ENCODE assay signal across 17 cellular contexts in genomic region chr18:36511791-36512352, GRCh38.
DNase-seq lines count a peak whose midpoint lies in the region; ATAC-seq and TF ChIP-seq lines count a peak whose summit lies in the region.
"Had no signal": no experiment of that assay in that cellular context is flagged by ENCODE, and none has a peak within 500 bp of the region (broad histone marks: within the 10 kb centered on the region; RNA-seq: fewer than 3 reads in every experiment).

No MANE protein-coding gene starts in this region.

- ATAC-seq in Right ventricle myocardium inferior (peak; percentile 52), heart left ventricle (peak; percentile 27 to 69 (median 44)), aorta (ENCODE audit: low FRiP score) (no peak), GM18870 (IDR thresholded peaks at IDR 0.05; ENCODE audit: unreplicated experiment) (no peak), HG03108 (IDR thresholded peaks at IDR 0.05; ENCODE audit: unreplicated experiment) (no peak)
- ATAC-seq: activated T-cell treated with anti-CD3 and anti-CD28 coated beads, Interleukin-2, amount 50 U/mL, for 72 hours; T-cell had no signal

- H3K4me3 ChIP-seq in heart left ventricle (no peak overlapping the region), aorta (ENCODE audit: low read length in 2 of 2) (no peak overlapping the region)
- H3K4me3 ChIP-seq: dorsolateral prefrontal cortex, PC-9, upper lobe of left lung had no signal

- H3K36me3 ChIP-seq in heart left ventricle (no peaks in the 10 kb centered on the region), aorta (ENCODE audit: control insufficient read depth in 1 of 2, insufficient read depth in 2 of 2, low read length in 1 of 2) (no peaks in the 10 kb centered on the region)
- H3K36me3 ChIP-seq: upper lobe of left lung had no signal

- in situ Hi-C loops in SK-MEL-5 (cut with HindIII; ENCODE audit: low pct_unique_long_range_greater_than_20kb, low sequenced_read_pairs) (no loop called here), G401 (cut with HindIII; ENCODE audit: low sequenced_read_pairs) (no loop called here)

- no peak for TF ChIP-seq POLR2A in heart left ventricle (IDR thresholded peaks at IDR 0.05)

- H3K4me1 ChIP-seq in heart left ventricle = peaks cover 0 to 31% (median 11%) of the 10 kb centered on the region in 12 donors
- H3K4me1 ChIP-seq in aorta (ENCODE audit: control insufficient read depth in 1 of 2, insufficient read depth in 2 of 2, low read length in 2 of 2) = no peaks in the 10 kb centered on the region
- H3K4me1 ChIP-seq: upper lobe of left lung had no signal

- DNase-seq in Right ventricle myocardium inferior (ENCODE audit: missing footprints) (no peak), cardiac septum (ENCODE audit: low spot score) (no peak), SK-MEL-5 (ENCODE audit: low read depth, low spot score) (peak; percentile 18), heart left ventricle (no peak), aorta (no peak), G401 (ENCODE audit: low spot score) (no peak)
- DNase-seq: activated CD4-positive, alpha-beta T cell treated with anti-CD3 and anti-CD28 coated beads, Interleukin-2, amount 10 ng/mL, durations not matched to agents 24 days and 14 days; activated T-cell treated with anti-CD3 and anti-CD28 coated beads, Interleukin-2, amount 50 U/mL, for 72 hours; dorsolateral prefrontal cortex; GOT3; Kasumi-1; midbrain; PC-9; T-cell; upper lobe of left lung had no signal

- no peak for TF ChIP-seq CTCF in heart left ventricle (IDR thresholded peaks at IDR 0.05)

- peak overlapping the region in 7 of 12 donors; percentile 6 to 59 (median 37) for H3K27ac ChIP-seq in heart left ventricle
- H3K27ac ChIP-seq in aorta (ENCODE audit: low read depth in 1 of 2, low read length in 2 of 2) = no peak overlapping the region
- H3K27ac ChIP-seq: dorsolateral prefrontal cortex, PC-9, upper lobe of left lung had no signal

- no peaks in the 10 kb centered on the region for H3K27me3 ChIP-seq in heart left ventricle
- H3K27me3 ChIP-seq in aorta (ENCODE audit: control insufficient read depth in 1 of 2, insufficient read depth in 2 of 2, low read length in 1 of 2) = no peaks in the 10 kb centered on the region
- H3K27me3 ChIP-seq: dorsolateral prefrontal cortex, upper lobe of left lung had no signal

- intact Hi-C loops in Right ventricle myocardium inferior (cut with DNase I) = no loop called here
- intact Hi-C loops in cardiac septum (cut with DNase I) = no loop called here
- intact Hi-C loops in heart left ventricle (cut with DNase I) = loop anchor here in 1 of 10 donors (10.0 kb wide), 1 partner anchor 53 kb away; no protein-coding TSS in a partner anchor
- intact Hi-C loops in aorta (cut with DNase I) = no loop called here

- no peaks in the 10 kb centered on the region for H3K9me3 ChIP-seq in heart left ventricle
- H3K9me3 ChIP-seq in aorta (ENCODE audit: control insufficient read depth, low read length) = no peaks in the 10 kb centered on the region
- H3K9me3 ChIP-seq: upper lobe of left lung had no signal

- WGBS in heart left ventricle, 4 donors = 36 to 50% (median 49%) methylated on average over 5 of the region's 5 CpGs
- 65% methylated on average over 5 of the region's 5 CpGs for WGBS in aorta, 2 donors

Comparison
In these comparisons a context has a peak if more than half of its experiments do, and no peak if none do; other contexts are left out.
1. ATAC-seq: peak in Right ventricle myocardium inferior (single experiment) and heart left ventricle (4 of 4); none in aorta (single experiment), GM18870 (single experiment) and HG03108 (single experiment).
2. H3K27ac ChIP-seq: peak in heart left ventricle (7 of 12); none in aorta (0 of 2).